Comparison of ENCODE assay signal across 23 cellular contexts in the genomic region with DNA sequence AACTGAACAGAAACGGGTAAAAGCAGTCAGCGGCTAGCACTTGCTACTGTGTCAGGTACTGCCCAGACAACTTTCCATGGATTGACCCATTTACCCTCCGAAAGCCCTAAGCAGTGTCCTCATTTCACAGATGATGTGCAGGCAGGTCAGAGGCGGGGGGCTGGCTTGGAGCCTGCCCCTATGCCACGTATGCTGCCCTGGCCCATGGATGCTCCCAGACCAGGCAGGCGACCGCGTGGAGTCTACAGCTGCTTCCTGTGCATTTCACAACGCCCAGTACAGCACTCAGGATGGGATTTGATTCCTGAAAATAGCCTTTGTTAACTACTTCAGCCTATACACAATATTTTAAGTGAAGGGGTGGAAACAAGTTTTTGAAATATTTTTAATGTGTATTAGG.
"Had no signal": no experiment of that assay in that cellular context is flagged by ENCODE, and none has a peak within 500 bp of the region (broad histone marks: within the 10 kb centered on the region; RNA-seq: fewer than 3 reads in every experiment).

No MANE protein-coding gene starts in this region.

- H3K9me3 ChIP-seq: ovary, sigmoid colon, thyroid gland had no signal

- DNase-seq: activated CD4-positive, alpha-beta T cell treated with anti-CD3 and anti-CD28 coated beads, Interleukin-2, amount 10 ng/mL, durations not matched to agents 7 days and 5 days; activated CD8-positive, alpha-beta T cell treated with anti-CD3 and anti-CD28 coated beads, Interleukin-2, amount 10 ng/mL, durations not matched to agents 7 days and 5 days; activated naive CD4-positive, alpha-beta T cell treated with Interleukin-2 at 50 U/mL for 16 hours; activated naive CD8-positive, alpha-beta T cell treated with anti-CD3 and anti-CD28 coated beads, Interleukin-2, amount 10 ng/mL, durations not matched to agents 7 days and 5 days; activated T-cell treated with anti-CD3 and anti-CD28 coated beads, Interleukin-2, amount 50 U/mL, for 24 hours; anterior cingulate cortex; kidney glomerular epithelial cell; left ventricle myocardium inferior; naive thymus-derived CD4-positive, alpha-beta T cell; ovary; sigmoid colon; stimulated activated naive CD4-positive, alpha-beta T cell; T-helper 1 cell; T1000; thyroid gland had no signal

- H3K4me3 Mint-ChIP-seq: activated CD4-positive, alpha-beta T cell treated with anti-CD3 and anti-CD28 coated beads, Interleukin-2, amount 10 ng/mL, durations not matched to agents 7 days and 5 days; activated CD8-positive, alpha-beta T cell treated with anti-CD3 and anti-CD28 coated beads, Interleukin-2, amount 10 ng/mL, durations not matched to agents 7 days and 5 days; activated naive CD8-positive, alpha-beta T cell treated with anti-CD3 and anti-CD28 coated beads, Interleukin-2, amount 10 ng/mL, durations not matched to agents 7 days and 5 days; activated T-cell treated with anti-CD3 and anti-CD28 coated beads, Interleukin-2, amount 50 U/mL, for 24 hours; central memory CD8-positive, alpha-beta T cell; memory B cell; naive thymus-derived CD4-positive, alpha-beta T cell had no signal

- H3K27me3 Mint-ChIP-seq: brain, memory B cell had no signal

- H3K4me3 ChIP-seq: left ventricle myocardium inferior, ovary, sigmoid colon, thyroid gland had no signal

- H3K36me3 ChIP-seq: left ventricle myocardium inferior, ovary, sigmoid colon, thyroid gland had no signal

- H3K4me1 Mint-ChIP-seq: activated CD4-positive, alpha-beta T cell treated with anti-CD3 and anti-CD28 coated beads, Interleukin-2, amount 10 ng/mL, durations not matched to agents 7 days and 5 days; activated naive CD8-positive, alpha-beta T cell treated with anti-CD3 and anti-CD28 coated beads, Interleukin-2, amount 10 ng/mL, durations not matched to agents 7 days and 5 days; central memory CD8-positive, alpha-beta T cell; memory B cell; naive thymus-derived CD4-positive, alpha-beta T cell had no signal

- H3K4me1 ChIP-seq: left ventricle myocardium inferior had no signal

- ATAC-seq: activated CD4-positive, CD25-positive, alpha-beta regulatory T cell treated with anti-CD3 and anti-CD28 coated beads, Interleukin-2, amount 50 U/mL, for 24 hours; activated CD8-positive, alpha-beta T cell treated with anti-CD3 and anti-CD28 coated beads, Interleukin-2, amount 10 ng/mL, durations not matched to agents 7 days and 5 days; naive thymus-derived CD4-positive, alpha-beta T cell had no signal

- H3K27me3 ChIP-seq: ovary, sigmoid colon, thyroid gland had no signal

- H3K36me3 Mint-ChIP-seq: activated naive CD8-positive, alpha-beta T cell treated with anti-CD3 and anti-CD28 coated beads, Interleukin-2, amount 10 ng/mL, durations not matched to agents 7 days and 5 days; brain; memory B cell; naive thymus-derived CD4-positive, alpha-beta T cell had no signal

- H3K27ac ChIP-seq: epithelial cell of prostate, left ventricle myocardium inferior, ovary, sigmoid colon had no signal

- H3K9me3 Mint-ChIP-seq: activated CD4-positive, alpha-beta T cell treated with anti-CD3 and anti-CD28 coated beads, Interleukin-2, amount 10 ng/mL, durations not matched to agents 7 days and 5 days; activated naive CD8-positive, alpha-beta T cell treated with anti-CD3 and anti-CD28 coated beads, Interleukin-2, amount 10 ng/mL, durations not matched to agents 7 days and 5 days; activated T-cell treated with anti-CD3 and anti-CD28 coated beads, Interleukin-2, amount 50 U/mL, for 24 hours; activated T-helper 2 cell treated with anti-CD3 and anti-CD28 coated beads, Interferon-gamma antibody, Interleukin-2, Interleukin-4, amounts not matched to agents 10 μg/mL and 5 μg/mL and 100 μg/mL, durations not matched to agents 14 hours and 24 hours and 36 hours; central memory CD8-positive, alpha-beta T cell; memory B cell; naive thymus-derived CD4-positive, alpha-beta T cell had no signal

- FAIRE-seq: frontal cortex, urothelium cell line had no signal

- H3K27ac Mint-ChIP-seq: activated CD4-positive, alpha-beta T cell treated with anti-CD3 and anti-CD28 coated beads, Interleukin-2, amount 10 ng/mL, durations not matched to agents 7 days and 5 days; activated CD8-positive, alpha-beta T cell treated with anti-CD3 and anti-CD28 coated beads, Interleukin-2, amount 10 ng/mL, durations not matched to agents 7 days and 5 days; activated naive CD8-positive, alpha-beta T cell treated with anti-CD3 and anti-CD28 coated beads, Interleukin-2, amount 10 ng/mL, durations not matched to agents 7 days and 5 days; activated T-cell treated with anti-CD3 and anti-CD28 coated beads, Interleukin-2, amount 50 U/mL, for 24 hours; activated T-helper 2 cell treated with anti-CD3 and anti-CD28 coated beads, Interferon-gamma antibody, Interleukin-2, Interleukin-4, amounts not matched to agents 10 μg/mL and 5 μg/mL and 100 μg/mL, durations not matched to agents 14 hours and 24 hours and 36 hours; memory B cell; naive thymus-derived CD4-positive, alpha-beta T cell had no signal
